3 cellular contexts compared by ENCODE assay signal in genomic region chr4:180741703-180742102, GRCh38.
"Had no signal": no experiment of that assay in that cellular context is flagged by ENCODE, and none has a peak within 500 bp of the region (broad histone marks: within the 10 kb centered on the region; RNA-seq: fewer than 3 reads in every experiment).

No MANE protein-coding gene starts in this region.

- DNase-seq: GDM1, GF-D8 had no signal

- H3K4me3 ChIP-seq: GM12878 had no signal
